Comparison of ENCODE assay signal across 9 cellular contexts in the genomic region with DNA sequence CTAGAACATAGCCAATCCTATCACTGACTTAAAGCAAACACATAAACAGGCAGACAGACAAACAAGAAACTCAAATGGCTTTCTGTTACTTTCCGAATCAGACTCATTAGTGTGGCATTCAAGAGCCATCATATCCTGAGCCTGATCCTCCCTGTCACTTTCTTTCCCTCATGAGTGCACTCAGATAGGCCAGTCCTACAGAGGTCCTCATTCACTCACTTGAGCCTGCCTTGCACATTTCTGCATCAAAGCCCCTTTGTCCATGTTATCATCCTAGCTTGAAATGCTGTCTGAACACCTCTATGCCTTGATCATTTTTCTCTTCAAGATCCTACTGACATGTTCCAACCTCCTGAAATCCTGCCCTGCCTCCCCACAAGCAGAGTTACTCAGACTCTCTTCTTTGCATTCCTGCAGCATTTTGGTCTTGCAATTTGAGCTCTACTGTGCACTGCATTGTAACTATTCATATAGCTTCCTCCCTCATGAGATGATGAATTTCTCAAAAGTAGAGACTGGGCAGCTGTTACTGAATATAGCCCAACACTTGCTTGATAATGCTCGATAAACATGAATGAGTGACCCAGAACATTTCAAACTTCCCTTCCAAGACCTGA.
A peak's percentile ranks its signal among the peaks of the same experiment; 100 is the strongest.
DNase-seq lines count a peak whose midpoint lies in the region; ATAC-seq and TF ChIP-seq lines count a peak whose summit lies in the region.
"Had no signal": no experiment of that assay in that cellular context is flagged by ENCODE, and none has a peak within 500 bp of the region (broad histone marks: within the 10 kb centered on the region; RNA-seq: fewer than 3 reads in every experiment).

No MANE protein-coding gene starts in this region.

- peaks cover 14 to 56% of the 10 kb centered on the region in 2 donors for H3K4me1 ChIP-seq in gastrocnemius medialis
- H3K4me1 ChIP-seq in tibial artery: peaks cover 0 to 18% (median 3%) of the 10 kb centered on the region in 4 donors

- peak; percentile 39 for DNase-seq in brain microvascular endothelial cell
- no peak for DNase-seq in gastrocnemius medialis
- no peak for DNase-seq in tibial artery
- DNase-seq: stimulated activated CD4-positive, alpha-beta T cell treated with anti-CD3 and anti-CD28 coated beads, Interleukin-2, amount 100 ng/mL, for 48 hours; T-helper 9 cell had no signal

- no peaks in the 10 kb centered on the region for H3K9me3 ChIP-seq in gastrocnemius medialis
- no peaks in the 10 kb centered on the region for H3K9me3 ChIP-seq in tibial artery

- no peaks in the 10 kb centered on the region for H3K36me3 ChIP-seq in brain microvascular endothelial cell (replicated peaks)
- H3K36me3 ChIP-seq in gastrocnemius medialis: no peaks in the 10 kb centered on the region
- no peaks in the 10 kb centered on the region for H3K36me3 ChIP-seq in tibial artery

- H3K27me3 ChIP-seq in brain microvascular endothelial cell (replicated peaks) (no peaks in the 10 kb centered on the region), gastrocnemius medialis (no peaks in the 10 kb centered on the region), tibial artery (no peaks in the 10 kb centered on the region)

- ATAC-seq in GM19372 (IDR thresholded peaks at IDR 0.05; ENCODE audit: low read depth, unreplicated experiment) (peak; percentile 33), HG03135 (IDR thresholded peaks at IDR 0.05; ENCODE audit: unreplicated experiment) (peak; percentile 28), gastrocnemius medialis (no peak), HG02840 (IDR thresholded peaks at IDR 0.05; ENCODE audit: low FRiP score, unreplicated experiment) (no peak), HG02973 (IDR thresholded peaks at IDR 0.05; ENCODE audit: unreplicated experiment) (no peak)

- H3K4me3 ChIP-seq in brain microvascular endothelial cell (ENCODE audit: low read depth, low read length): no peak overlapping the region
- no peak overlapping the region for H3K4me3 ChIP-seq in gastrocnemius medialis
- H3K4me3 ChIP-seq in tibial artery: no peak overlapping the region

- no peak for TF ChIP-seq POLR2A in gastrocnemius medialis (IDR thresholded peaks at IDR 0.05)

- in situ Hi-C loops in brain microvascular endothelial cell (cut with HindIII; ENCODE audit: low pct_ligation_motif_present, low sequenced_read_pairs): no loop called here
- in situ Hi-C loops in gastrocnemius medialis (cut with MboI; ENCODE audit: low sequenced_read_pairs in 4 of 4): loop anchor here in 3 of 4 donors (10.0 kb wide), 3 partner anchors 238 to 308 kb away; no protein-coding TSS in a partner anchor

- intact Hi-C loops in gastrocnemius medialis (cut with DNase I; ENCODE audit: low total_unique reads): no loop called here
- intact Hi-C loops in tibial artery (cut with DNase I; ENCODE audit: low total_unique reads): loop anchor here (5.0 kb wide), 1 partner anchor 155 kb away; no protein-coding TSS in a partner anchor

- H3K27ac ChIP-seq in brain microvascular endothelial cell: peak overlapping the region; percentile 33
- peak overlapping the region; percentile 40 to 70 (median 58) for H3K27ac ChIP-seq in gastrocnemius medialis
- H3K27ac ChIP-seq in tibial artery: no peak overlapping the region

- no peak for TF ChIP-seq CTCF in brain microvascular endothelial cell (IDR thresholded peaks at IDR 0.05; ENCODE audit: low read depth, low read length, missing control alignments)
- TF ChIP-seq CTCF in gastrocnemius medialis (IDR thresholded peaks at IDR 0.05 in 4 of 5, conservative IDR thresholded peaks at IDR 0.05 in 1 of 5): no peak
- TF ChIP-seq CTCF in tibial artery (IDR thresholded peaks at IDR 0.05): no peak

Comparison
In these comparisons a context has a peak if more than half of its experiments do, and no peak if none do; other contexts are left out.
1. ATAC-seq: peak in GM19372 (single experiment) and HG03135 (single experiment); none in gastrocnemius medialis (0 of 2), HG02840 (single experiment) and HG02973 (single experiment).
2. H3K27ac ChIP-seq: peak in brain microvascular endothelial cell (single experiment) and gastrocnemius medialis (4 of 4); none in tibial artery (0 of 2).